ENCODE assay signal across 14 cellular contexts in genomic region chr11:105611414-105611813, GRCh38. TPM values are rescaled to one million over a fixed set of nuclear protein-coding genes. Genes with fewer than 3 reads are reported as not detected.
DNase-seq lines count a peak whose midpoint lies in the region; ATAC-seq and TF ChIP-seq lines count a peak whose summit lies in the region.
"Had no signal": no experiment of that assay in that cellular context is flagged by ENCODE, and none has a peak within 500 bp of the region (broad histone marks: within the 10 kb centered on the region; RNA-seq: fewer than 3 reads in every experiment).

No MANE protein-coding gene starts in this region.

- ATAC-seq in GM21529 (IDR thresholded peaks at IDR 0.05; ENCODE audit: unreplicated experiment): no peak
- ATAC-seq: stimulated activated naive B cell treated with anti-CD40 and anti-IgM and Interleukin-4, amounts not matched to agents 10 μg/mL and 1 μg/mL and 100 μg/mL, for 72 hours had no signal

- H3K27me3 Mint-ChIP-seq in endodermal cell (ENCODE audit: insufficient read depth) (peaks cover 47% of the 10 kb centered on the region), neural progenitor cell (ENCODE audit: insufficient read depth, low read depth) (peaks cover 8% of the 10 kb centered on the region)

- peaks cover 56% of the 10 kb centered on the region for H3K27me3 ChIP-seq in endodermal cell (ENCODE audit: control insufficient read depth, insufficient read depth, low read length, poor library complexity, severe bottlenecking)
- peaks cover 49% of the 10 kb centered on the region for H3K27me3 ChIP-seq in neural progenitor cell
- H3K27me3 ChIP-seq: BLaER1 treated with 17β-estradiol and CSF1 and Interleukin-3, amounts not matched to agents 10 nM and 100 nM had no signal

- H3K36me3 ChIP-seq in endodermal cell (ENCODE audit: control insufficient read depth, insufficient read depth, low read length) (no peaks in the 10 kb centered on the region), neural progenitor cell (no peaks in the 10 kb centered on the region)
- H3K36me3 ChIP-seq: BLaER1 treated with 17β-estradiol and CSF1 and Interleukin-3, amounts not matched to agents 10 nM and 100 nM; neutrophil had no signal

- no peaks in the 10 kb centered on the region for H3K36me3 Mint-ChIP-seq in endodermal cell (ENCODE audit: low read depth)
- H3K36me3 Mint-ChIP-seq in neural progenitor cell: no peaks in the 10 kb centered on the region
- H3K36me3 Mint-ChIP-seq: stimulated activated naive B cell treated with anti-CD40 and anti-IgM and Interleukin-4, amounts not matched to agents 10 μg/mL and 1 μg/mL and 100 μg/mL, for 72 hours had no signal

- H3K4me3 ChIP-seq in endodermal cell (ENCODE audit: low read length) (peak overlapping the region; percentile 81), neural progenitor cell (peak overlapping the region; percentile 58)
- H3K4me3 ChIP-seq: BLaER1 treated with 17β-estradiol and CSF1 and Interleukin-3, amounts not matched to agents 10 nM and 100 nM had no signal

- peaks cover 28% of the 10 kb centered on the region for H3F3A ChIP-seq in neural progenitor cell (ENCODE audit: low read depth)

- 5 to 9% methylated on average over 6 to 8 of the region's 10 CpGs for WGBS in endodermal cell (ENCODE audit: insufficient coverage in 1 of 2, insufficient read length in 1 of 2), 2 experiments

- H3K9me3 Mint-ChIP-seq in endodermal cell (no peaks in the 10 kb centered on the region), neural progenitor cell (no peaks in the 10 kb centered on the region)
- H3K9me3 Mint-ChIP-seq: activated T-cell treated with anti-CD3 and anti-CD28 coated beads, Interleukin-2, amount 50 U/mL, for 24 hours; stimulated activated naive B cell treated with anti-CD40 and anti-IgM and Interleukin-4, amounts not matched to agents 10 μg/mL and 1 μg/mL and 100 μg/mL, for 72 hours had no signal

- H3K79me2 ChIP-seq in neural progenitor cell (ENCODE audit: low read depth): no peaks in the 10 kb centered on the region

- H3K4me2 ChIP-seq in neural progenitor cell: peak overlapping the region; percentile 99

- DNase-seq in Caki2 (ENCODE audit: low read depth): peak; percentile 59
- DNase-seq in NCI-H69 (lab: John Stamatoyannopoulos, UW): peak; percentile 58
- no peak for DNase-seq in endodermal cell
- no peak for DNase-seq in neural progenitor cell (ENCODE audit: low spot score)
- no peak for DNase-seq in central memory CD4-positive, alpha-beta T cell
- DNase-seq in HUDEP-2 (lab: John Stamatoyannopoulos, UW; ENCODE audit: unreplicated experiment in 76 of 76): no peak
- DNase-seq in epidermal melanocyte (ENCODE audit: insufficient read length, low spot score): no peak
- DNase-seq: activated CD4-positive, CD25-positive, alpha-beta regulatory T cell; activated T-cell treated with anti-CD3 and anti-CD28 coated beads, Interleukin-2, amount 50 U/mL, for 24 hours; stimulated activated naive B cell treated with anti-CD40 and anti-IgM and Interleukin-4, amounts not matched to agents 10 μg/mL and 1 μg/mL and 100 μg/mL, for 72 hours had no signal

- H4K20me1 ChIP-seq in neural progenitor cell (ENCODE audit: low read depth): no peaks in the 10 kb centered on the region
- H4K20me1 ChIP-seq: BLaER1 treated with 17β-estradiol and CSF1 and Interleukin-3, amounts not matched to agents 10 nM and 100 nM had no signal

- H3K4me3 Mint-ChIP-seq in endodermal cell: peak overlapping the region; percentile 66
- H3K4me3 Mint-ChIP-seq in neural progenitor cell: peak overlapping the region; percentile 90
- H3K4me3 Mint-ChIP-seq: stimulated activated naive B cell treated with anti-CD40 and anti-IgM and Interleukin-4, amounts not matched to agents 10 μg/mL and 1 μg/mL and 100 μg/mL, for 72 hours had no signal

- in situ Hi-C loops in Caki2 (cut with HindIII; ENCODE audit: low pct_unique_long_range_greater_than_20kb, low sequenced_read_pairs): no loop called here

- no peak overlapping the region for H3K27ac Mint-ChIP-seq in endodermal cell
- H3K27ac Mint-ChIP-seq in neural progenitor cell: no peak overlapping the region
- H3K27ac Mint-ChIP-seq: activated T-cell treated with anti-CD3 and anti-CD28 coated beads, Interleukin-2, amount 50 U/mL, for 24 hours; stimulated activated naive B cell treated with anti-CD40 and anti-IgM and Interleukin-4, amounts not matched to agents 10 μg/mL and 1 μg/mL and 100 μg/mL, for 72 hours had no signal

- H3K4me1 Mint-ChIP-seq in endodermal cell (peaks cover 20% of the 10 kb centered on the region), neural progenitor cell (peaks cover 29% of the 10 kb centered on the region)

- TF ChIP-seq CTCF in endodermal cell (conservative IDR thresholded peaks at IDR 0.05): no peak
- TF ChIP-seq CTCF in neural progenitor cell (IDR thresholded peaks at IDR 0.05): no peak

- H2AFZ ChIP-seq in neural progenitor cell (replicated peaks): peak overlapping the region; percentile 90

- no peak overlapping the region for H3K9ac ChIP-seq in endodermal cell (ENCODE audit: extremely low read depth, low read length, poor library complexity, severe bottlenecking)
- no peak overlapping the region for H3K9ac ChIP-seq in neural progenitor cell
- H3K9ac ChIP-seq: BLaER1 treated with 17β-estradiol and CSF1 and Interleukin-3, amounts not matched to agents 10 nM and 100 nM had no signal

- H3K9me3 ChIP-seq in endodermal cell (ENCODE audit: control insufficient read depth, low read length) (no peaks in the 10 kb centered on the region), neural progenitor cell (ENCODE audit: low read depth) (no peaks in the 10 kb centered on the region)
- H3K9me3 ChIP-seq: neutrophil had no signal

- H3K4me1 ChIP-seq in endodermal cell (ENCODE audit: control insufficient read depth, insufficient read depth, low read length) (no peaks in the 10 kb centered on the region), neural progenitor cell (peaks cover 19% of the 10 kb centered on the region)

- H3K27ac ChIP-seq in endodermal cell (ENCODE audit: low read depth, low read length): no peak overlapping the region
- H3K27ac ChIP-seq in neural progenitor cell: no peak overlapping the region
- H3K27ac ChIP-seq: neutrophil had no signal

RNA-seq across cellular contexts. Expression of gene GRIA4, which starts 1.5 kb away (rescaled TPM):
- total RNA-seq in Caki2 (2014; rRNA removed; shearing (Covaris generic); ENCODE audit: low replicate concordance): 17.1 and 28.8 TPM in 2 replicates
- total RNA-seq in endodermal cell: under 1 TPM; 0.18 to 0.37 TPM
- polyA plus RNA-seq in endodermal cell (2013, experiment 1 of 2): 3.7 TPM
- 3.3 TPM for polyA plus RNA-seq in endodermal cell (2013, experiment 2 of 2)
- 3.1 and 3.7 TPM in 2 replicates for total RNA-seq in neural progenitor cell (ENCODE audit: low replicate concordance)
- total RNA-seq: kidney epithelial cell had no signal

Comparison
In these comparisons a context has a peak if more than half of its experiments do, and no peak if none do; other contexts are left out.
1. DNase-seq: peak in Caki2 (single experiment) and NCI-H69 (single experiment); none in endodermal cell (single experiment), neural progenitor cell (single experiment), central memory CD4-positive, alpha-beta T cell (single experiment), HUDEP-2 (0 of 76) and epidermal melanocyte (single experiment).